10 cellular contexts compared by ENCODE assay signal in genomic region chr11:100929377-100929776, GRCh38.
DNase-seq lines count a peak whose midpoint lies in the region; ATAC-seq and TF ChIP-seq lines count a peak whose summit lies in the region.
"Had no signal": no experiment of that assay in that cellular context is flagged by ENCODE, and none has a peak within 500 bp of the region (broad histone marks: within the 10 kb centered on the region; RNA-seq: fewer than 3 reads in every experiment).

No MANE protein-coding gene starts in this region.

- no peaks in the 10 kb centered on the region for H3K27me3 Mint-ChIP-seq in nephron progenitor cell (ENCODE audit: low read depth, poor library complexity)

- H3K27ac Mint-ChIP-seq in nephron progenitor cell: no peak overlapping the region

- no peak overlapping the region for H3K4me3 Mint-ChIP-seq in nephron progenitor cell
- H3K4me3 Mint-ChIP-seq: neural crest cell had no signal

- ATAC-seq in GM18868 (IDR thresholded peaks at IDR 0.05; ENCODE audit: unreplicated experiment) (peak; percentile 63), HG02623 (IDR thresholded peaks at IDR 0.05; ENCODE audit: unreplicated experiment) (peak; percentile 62)

- DNase-seq in LHCN-M2 (ENCODE audit: low read depth) (peak; percentile 61), fibroblast of peridontal ligament (ENCODE audit: extremely low read depth) (peak; percentile 73), ureter (ENCODE audit: low spot score) (no peak), COR-L47 (lab: John Stamatoyannopoulos, UW) (no peak), nephron progenitor cell (no peak), NCI-H345 (lab: John Stamatoyannopoulos, UW) (no peak)
- DNase-seq: adrenal gland had no signal

- peaks cover 5% of the 10 kb centered on the region for H3K4me1 Mint-ChIP-seq in nephron progenitor cell

- TF ChIP-seq CTCF in nephron progenitor cell (IDR thresholded peaks at IDR 0.05): no peak

- H3K36me3 Mint-ChIP-seq in nephron progenitor cell (ENCODE audit: low read depth): peaks cover 5% of the 10 kb centered on the region

- no peaks in the 10 kb centered on the region for H3K9me3 Mint-ChIP-seq in nephron progenitor cell
- H3K9me3 Mint-ChIP-seq: neural crest cell had no signal

Comparison
In these comparisons a context has a peak if more than half of its experiments do, and no peak if none do; other contexts are left out.
1. DNase-seq: peak in LHCN-M2 (single experiment) and fibroblast of peridontal ligament (single experiment); none in ureter (single experiment), COR-L47 (single experiment), nephron progenitor cell (single experiment) and NCI-H345 (single experiment).